Comparison of ENCODE assay signal across 8 cellular contexts in the genomic region with DNA sequence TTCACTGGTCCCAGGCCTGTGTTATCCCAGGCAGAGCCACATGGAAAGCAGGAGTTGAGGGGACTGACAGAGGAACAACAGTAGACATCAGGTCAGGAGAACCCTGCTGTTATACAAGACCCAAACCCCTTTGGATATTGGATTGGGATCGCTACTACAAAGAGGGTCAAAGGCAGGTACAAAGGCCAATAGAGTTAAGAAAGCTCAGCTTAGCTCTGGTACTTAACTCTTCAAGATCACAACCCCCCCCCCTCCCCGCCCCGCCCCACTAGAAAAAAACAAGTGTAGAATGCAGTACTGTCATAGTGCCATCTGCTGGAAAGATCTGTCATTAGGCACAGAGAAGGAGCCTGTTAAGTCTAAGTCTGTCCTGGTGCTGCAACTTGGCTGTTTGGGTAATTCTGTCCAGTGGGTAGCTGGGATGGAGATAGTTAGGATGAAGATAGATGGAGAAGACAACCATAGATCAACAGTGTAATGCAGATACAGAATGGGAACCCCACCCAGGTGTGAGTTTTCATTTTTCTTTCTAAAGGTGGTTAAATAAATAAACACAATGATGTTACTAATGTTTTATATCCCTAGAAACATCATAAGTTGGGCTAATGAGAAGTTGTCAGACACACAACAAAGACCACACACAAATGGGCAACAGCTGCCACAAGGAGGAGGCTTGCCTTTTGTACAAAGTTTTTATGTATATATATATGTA. TPM values are rescaled to one million over a fixed set of nuclear protein-coding genes. Genes with fewer than 3 reads are reported as not detected.
DNase-seq lines count a peak whose midpoint lies in the region; ATAC-seq and TF ChIP-seq lines count a peak whose summit lies in the region.

No MANE protein-coding gene starts in this region.

- POLR2A ChIA-PET in CD8-positive, alpha-beta T cell (lab: Charles Lee) = interaction anchor here (1.1 to 1.3 kb wide), 3 partner anchors 14 to 29 kb away, joined by 3 to 4 read pairs (median 4); a partner anchor contains a TSS

- H3K4me1 Mint-ChIP-seq in CD8-positive, alpha-beta T cell (ENCODE audit: low read depth) = peaks cover 6% of the 10 kb centered on the region

- H3K9me3 ChIP-seq in CD8-positive, alpha-beta T cell (ENCODE audit: low read length) = no peaks in the 10 kb centered on the region
- H3K9me3 ChIP-seq in upper lobe of left lung = no peaks in the 10 kb centered on the region

- 46 to 52% methylated on average over 3 of the region's 3 CpGs for WGBS in upper lobe of left lung, 2 donors

- ATAC-seq in CD8-positive, alpha-beta T cell = peak; percentile 86
- peak; percentile 67 to 79 for ATAC-seq in upper lobe of left lung (ENCODE audit: low FRiP score in 2 of 2)
- ATAC-seq in HG02981 (IDR thresholded peaks at IDR 0.05; ENCODE audit: unreplicated experiment) = no peak

- no peak for TF ChIP-seq EP300 in upper lobe of left lung (IDR thresholded peaks at IDR 0.05)

- no peak for TF ChIP-seq POLR2A in upper lobe of left lung (IDR thresholded peaks at IDR 0.05)

- H3K36me3 Mint-ChIP-seq in CD8-positive, alpha-beta T cell = peaks cover 54% of the 10 kb centered on the region

- CTCF ChIA-PET in CD8-positive, alpha-beta T cell (lab: Charles Lee) = interaction anchor here (0.6 to 10.0 kb wide), 28 partner anchors 9 to 344 kb away, joined by 3 to 100 read pairs (median 4); a partner anchor contains a TSS

- H3K4me1 ChIP-seq in CD8-positive, alpha-beta T cell (ENCODE audit: insufficient read depth, low read length) = peaks cover 3% of the 10 kb centered on the region
- peaks cover 0 to 6% (median 4%) of the 10 kb centered on the region in 4 donors for H3K4me1 ChIP-seq in upper lobe of left lung

- DNase-seq in CD8-positive, alpha-beta T cell = peak in 3 of 7 experiments; percentile 33 to 48 (median 40)
- DNase-seq in GM20000 (ENCODE audit: low spot score) = peak; percentile 64
- peak; percentile 82 for DNase-seq in NCI-H1694 (lab: John Stamatoyannopoulos, UW)
- peak; percentile 22 for DNase-seq in T-helper 9 cell
- DNase-seq in effector CD4-positive, alpha-beta T cell = peak; percentile 53
- DNase-seq in lung microvascular endothelial cell (ENCODE audit: low read depth in 2 of 2) = peak; percentile 71 to 78
- no peak for DNase-seq in upper lobe of left lung

- no peak overlapping the region for H3K27ac Mint-ChIP-seq in CD8-positive, alpha-beta T cell

- TF ChIP-seq CTCF in CD8-positive, alpha-beta T cell (IDR thresholded peaks at IDR 0.05) = peak; percentile 60
- TF ChIP-seq CTCF in GM20000 (IDR thresholded peaks at IDR 0.05; ENCODE audit: extremely low read depth, missing control alignments) (peak; percentile 60), upper lobe of left lung (IDR thresholded peaks at IDR 0.05) (peak in 5 of 6 experiments; percentile 27 to 48 (median 40))

- H3K27me3 Mint-ChIP-seq in CD8-positive, alpha-beta T cell (ENCODE audit: low read depth) = no peaks in the 10 kb centered on the region

- no peak overlapping the region for H3K27ac ChIP-seq in CD8-positive, alpha-beta T cell (ENCODE audit: low read depth, low read length)
- H3K27ac ChIP-seq in upper lobe of left lung = peak overlapping the region in 2 of 4 donors; percentile 40 to 48

- H3K27me3 ChIP-seq in CD8-positive, alpha-beta T cell (ENCODE audit: insufficient read depth, low read length) = no peaks in the 10 kb centered on the region
- H3K27me3 ChIP-seq in upper lobe of left lung = no peaks in the 10 kb centered on the region

- no peak overlapping the region for H3K4me3 Mint-ChIP-seq in CD8-positive, alpha-beta T cell

- H3K9me3 Mint-ChIP-seq in CD8-positive, alpha-beta T cell = no peaks in the 10 kb centered on the region

- peaks cover 41% of the 10 kb centered on the region for H3K36me3 ChIP-seq in CD8-positive, alpha-beta T cell (ENCODE audit: insufficient read depth, low read length)
- H3K36me3 ChIP-seq in upper lobe of left lung = peaks cover 35 to 60% (median 45%) of the 10 kb centered on the region in 4 donors

- H3K4me3 ChIP-seq in CD8-positive, alpha-beta T cell (ENCODE audit: low read depth, low read length) = no peak overlapping the region
- no peak overlapping the region for H3K4me3 ChIP-seq in upper lobe of left lung

- intact Hi-C loops in CD8-positive, alpha-beta T cell (cut with DNase I, micrococcal nuclease) = loop anchor here (1.0 to 5.0 kb wide), 6 partner anchors 28 to 343 kb away; no protein-coding TSS in a partner anchor

RNA-seq across cellular contexts. Expression of a gene that starts 17.2 kb away (rescaled TPM):
- total RNA-seq in CD8-positive, alpha-beta T cell = 1 to 10 TPM; 4.1 to 5.4 TPM
- total RNA-seq in lung microvascular endothelial cell (under 0.01 TPM in 1 of 2 replicates, not detected in the other), upper lobe of left lung (1 to 10 TPM; 1.0 to 6.3 (median 1.2) TPM)

RNA-seq across cellular contexts. Expression of a gene that starts 18.7 kb away (rescaled TPM):
- 100 to 1,000 TPM; 135 to 141 TPM for total RNA-seq in CD8-positive, alpha-beta T cell
- total RNA-seq in lung microvascular endothelial cell (24.0 and 37.7 TPM in 2 replicates), upper lobe of left lung (10 to 100 TPM; 63.3 to 96.8 (median 91.9) TPM)

RNA-seq across cellular contexts. Expression of a gene that starts 28.7 kb away (rescaled TPM):
- total RNA-seq in CD8-positive, alpha-beta T cell = 10 to 100 TPM; 37.1 to 39.2 TPM
- total RNA-seq in lung microvascular endothelial cell (37.3 and 44.0 TPM in 2 replicates), upper lobe of left lung (100 to 1,000 TPM in 5 of 6 donors, 10 to 100 TPM in 1; 90.2 to 169 (median 149) TPM)

RNA-seq across cellular contexts. Expression of a gene that starts 28.9 kb away (rescaled TPM):
- 10 to 100 TPM; 14.3 to 15.2 TPM for total RNA-seq in CD8-positive, alpha-beta T cell
- total RNA-seq in lung microvascular endothelial cell (35.3 and 41.9 TPM in 2 replicates), upper lobe of left lung (10 to 100 TPM; 21.4 to 51.3 (median 39.2) TPM)

RNA-seq across cellular contexts. Expression of a gene that starts 56.6 kb away (rescaled TPM):
- total RNA-seq in CD8-positive, alpha-beta T cell = 10 to 100 TPM; 11.9 to 15.3 TPM
- 6.3 and 28.5 TPM in 2 replicates for total RNA-seq in lung microvascular endothelial cell
- total RNA-seq in upper lobe of left lung = 100 to 1,000 TPM in 2 of 6 donors, 10 to 100 TPM in 4; 44.3 to 137 (median 78.9) TPM

Comparison
In these comparisons a context has a peak if more than half of its experiments do, and no peak if none do; other contexts are left out.
1. DNase-seq: peak in GM20000 (single experiment), NCI-H1694 (single experiment), T-helper 9 cell (single experiment), effector CD4-positive, alpha-beta T cell (single experiment) and lung microvascular endothelial cell (2 of 2); none in upper lobe of left lung (0 of 2).
2. Peak in every context shown above with its lines, with median percentiles within 50 percentile points of each other: CTCF ChIP-seq.